ENCODE assay signal across 15 cellular contexts in the genomic region with DNA sequence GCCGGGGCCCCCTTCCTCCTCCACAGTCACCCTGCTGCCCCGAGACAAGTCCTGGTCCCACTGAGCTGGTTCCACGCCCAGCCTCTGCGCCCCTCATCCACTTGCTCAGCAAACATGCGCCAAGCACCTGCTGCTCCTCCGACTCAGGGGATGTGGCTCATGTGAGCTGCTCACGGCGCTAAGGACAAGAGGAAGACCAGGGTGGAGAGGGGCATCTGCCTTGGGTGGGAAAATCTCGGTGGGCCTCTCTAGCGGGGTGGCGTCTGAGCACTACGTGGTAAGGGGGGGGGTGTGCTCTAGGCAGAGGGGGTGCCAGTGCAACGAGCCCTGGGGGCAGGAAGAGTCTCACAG. TPM values are rescaled to one million over a fixed set of nuclear protein-coding genes. Genes with fewer than 3 reads are reported as not detected.
DNase-seq lines count a peak whose midpoint lies in the region; ATAC-seq and TF ChIP-seq lines count a peak whose summit lies in the region.
"Had no signal": no experiment of that assay in that cellular context is flagged by ENCODE, and none has a peak within 500 bp of the region (broad histone marks: within the 10 kb centered on the region; RNA-seq: fewer than 3 reads in every experiment).

No MANE protein-coding gene starts in this region.

- no peak overlapping the region for H3K27ac Mint-ChIP-seq in activated CD8-positive, alpha-beta T cell treated with anti-CD3 and anti-CD28 coated beads for 36 hours
- H3K27ac Mint-ChIP-seq: activated naive CD4-positive, alpha-beta T cell treated with anti-CD3 and anti-CD28 coated beads for 36 hours had no signal

- no peak overlapping the region for H3K4me3 ChIP-seq in mammary epithelial cell (replicated peaks in 1 of 3; ENCODE audit: insufficient read depth in 1 of 3, low read depth in 2 of 3, low read length in 3 of 3)
- no peak overlapping the region for H3K4me3 ChIP-seq in mesendoderm (ENCODE audit: low read length)
- H3K4me3 ChIP-seq in upper lobe of left lung, result peak overlapping the region in 1 of 4 donors; percentile 3
- H3K4me3 ChIP-seq: right lobe of liver had no signal

- TF ChIP-seq POLR2A in upper lobe of left lung (IDR thresholded peaks at IDR 0.05), result no peak

- TF ChIP-seq CTCF in mammary epithelial cell (conservative IDR thresholded peaks at IDR 0.05 in 1 of 2, IDR thresholded peaks at IDR 0.05 in 1 of 2; ENCODE audit: extremely low read depth in 1 of 2, insufficient read depth in 1 of 2, low read depth in 1 of 2, low read length in 2 of 2) (no peak), upper lobe of left lung (IDR thresholded peaks at IDR 0.05) (no peak), GM13977 (IDR thresholded peaks at IDR 0.05; ENCODE audit: extremely low read depth, insufficient read depth, missing control alignments) (no peak)
- TF ChIP-seq CTCF in activated CD8-positive, alpha-beta T cell treated with anti-CD3 and anti-CD28 coated beads for 36 hours (IDR thresholded peaks at IDR 0.05), result no peak

- peak overlapping the region; percentile 65 for H2AK5ac ChIP-seq in mesendoderm (ENCODE audit: low read length)

- no peak for ATAC-seq in upper lobe of left lung (ENCODE audit: low FRiP score in 2 of 2)
- ATAC-seq in activated CD8-positive, alpha-beta T cell treated with anti-CD3 and anti-CD28 coated beads for 36 hours, result no peak

- H4K8ac ChIP-seq in mesendoderm (ENCODE audit: low read depth, low read length), result no peak overlapping the region

- no peak overlapping the region for H2BK15ac ChIP-seq in mesendoderm (replicated peaks; ENCODE audit: low read depth)

- 67% methylated on average over 9 of the region's 13 CpGs for WGBS in mammary epithelial cell (ENCODE audit: low coverage, missing lambda C conversion rate)
- no CpG with 5 or more reads among the region's 13 CpGs for WGBS in mesendoderm (ENCODE audit: extremely low coverage, insufficient coverage, low lambda C conversion rate)
- 74 to 75% methylated on average over 10 to 13 of the region's 13 CpGs for WGBS in upper lobe of left lung, 2 donors

- H3K9me3 ChIP-seq in mammary epithelial cell (replicated peaks; ENCODE audit: insufficient read depth, low read length) (no peaks in the 10 kb centered on the region), upper lobe of left lung (no peaks in the 10 kb centered on the region)
- H3K9me3 ChIP-seq: right lobe of liver had no signal

- no peak overlapping the region for H3K23ac ChIP-seq in mesendoderm (ENCODE audit: low read length)

- H3K9ac ChIP-seq in mammary epithelial cell (ENCODE audit: insufficient read depth, low read length) (no peak overlapping the region), mesendoderm (ENCODE audit: low read length) (peak overlapping the region; percentile 48)

- H4K5ac ChIP-seq in mesendoderm (ENCODE audit: low read length), result no peak overlapping the region

- peaks cover 11% of the 10 kb centered on the region for H3K79me1 ChIP-seq in mesendoderm (ENCODE audit: low read length)

- H3K27me3 ChIP-seq in mammary epithelial cell (ENCODE audit: insufficient read depth, low read length) (no peaks in the 10 kb centered on the region), mesendoderm (ENCODE audit: insufficient read depth, low read length, poor library complexity) (no peaks in the 10 kb centered on the region), upper lobe of left lung (peaks cover 0 to 16% (median 2%) of the 10 kb centered on the region in 4 donors)
- H3K27me3 ChIP-seq: right lobe of liver had no signal

- TF ChIP-seq RAD21 in Ishikawa (IDR thresholded peaks at IDR 0.05; ENCODE audit: low read depth), result no peak

- H3K36me3 ChIP-seq in mammary epithelial cell (ENCODE audit: insufficient read depth, low read length) (no peaks in the 10 kb centered on the region), mesendoderm (ENCODE audit: control insufficient read depth, insufficient read depth, low read length) (no peaks in the 10 kb centered on the region), upper lobe of left lung (peaks cover 0 to 10% (median 0%) of the 10 kb centered on the region in 4 donors)
- H3K36me3 ChIP-seq: right lobe of liver had no signal

- H3K27ac ChIP-seq in mammary epithelial cell (ENCODE audit: insufficient read depth, low read depth, low read length) (no peak overlapping the region), mesendoderm (ENCODE audit: low read depth, low read length) (peak overlapping the region; percentile 6), upper lobe of left lung (peak overlapping the region; percentile 92 to 98 (median 95))

- POLR2A ChIA-PET in activated CD8-positive, alpha-beta T cell treated with anti-CD3 and anti-CD28 coated beads for 36 hours (lab: Charles Lee), result no interaction called here

- in situ Hi-C loops in mammary epithelial cell (cut with MboI; ENCODE audit: low sequenced_read_pairs in 2 of 2), result no loop called here
- in situ Hi-C loops in GM13977 (cut with MboI; ENCODE audit: low pct_unique_long_range_greater_than_20kb, low sequenced_read_pairs, unreplicated experiment), result no loop called here

- peak overlapping the region; percentile 54 for H3K56ac ChIP-seq in mesendoderm (ENCODE audit: low read length)

- H3K18ac ChIP-seq in mesendoderm (ENCODE audit: low read length), result no peak overlapping the region

- H3K27me3 Mint-ChIP-seq in activated CD8-positive, alpha-beta T cell treated with anti-CD3 and anti-CD28 coated beads for 36 hours, result peaks cover 8% of the 10 kb centered on the region

- peak overlapping the region; percentile 35 for H3K4me2 ChIP-seq in mammary epithelial cell (ENCODE audit: insufficient read depth, low read depth, low read length)
- no peak overlapping the region for H3K4me2 ChIP-seq in mesendoderm (ENCODE audit: low read length)

- BruUV-seq in mammary epithelial cell (replicated peaks; lab: Mats Ljungman, UMichigan), result no TSS peak

- no peaks in the 10 kb centered on the region for H3K36me3 Mint-ChIP-seq in activated CD8-positive, alpha-beta T cell treated with anti-CD3 and anti-CD28 coated beads for 36 hours (ENCODE audit: low read depth)

- CTCF ChIA-PET in mammary epithelial cell (lab: Charles Lee; ENCODE audit: low non-redundant PET), result no interaction called here
- CTCF ChIA-PET in activated CD8-positive, alpha-beta T cell treated with anti-CD3 and anti-CD28 coated beads for 36 hours (lab: Charles Lee), result no interaction called here

- no peak overlapping the region for H2BK120ac ChIP-seq in mesendoderm (ENCODE audit: low read depth, low read length)

- intact Hi-C loops in mammary epithelial cell (cut with micrococcal nuclease), result no loop called here
- intact Hi-C loops in activated CD8-positive, alpha-beta T cell treated with anti-CD3 and anti-CD28 coated beads for 36 hours (cut with micrococcal nuclease), result no loop called here

- H3K9me3 Mint-ChIP-seq in activated CD8-positive, alpha-beta T cell treated with anti-CD3 and anti-CD28 coated beads for 36 hours, result no peaks in the 10 kb centered on the region
- H3K9me3 Mint-ChIP-seq: activated naive CD4-positive, alpha-beta T cell treated with anti-CD3 and anti-CD28 coated beads for 36 hours had no signal

- no peak overlapping the region for H3K4ac ChIP-seq in mesendoderm (ENCODE audit: low read depth, low read length)

- H3K79me2 ChIP-seq in mammary epithelial cell (ENCODE audit: insufficient read depth, low read length), result peaks cover 89% of the 10 kb centered on the region
- H3K79me2 ChIP-seq in mesendoderm (ENCODE audit: control insufficient read depth, insufficient read depth, low read length), result peaks cover 38% of the 10 kb centered on the region

- no peak for TF ChIP-seq EP300 in Ishikawa (IDR thresholded peaks at IDR 0.05; ENCODE audit: borderline replicate concordance)
- no peak for TF ChIP-seq EP300 in upper lobe of left lung (IDR thresholded peaks at IDR 0.05)

- no peak for DNase-seq in mammary epithelial cell
- DNase-seq in mesendoderm, result no peak
- no peak for DNase-seq in upper lobe of left lung
- DNase-seq in amniotic stem cell (lab: John Stamatoyannopoulos, UW), result no peak
- DNase-seq in activated CD8-positive, alpha-beta T cell treated with anti-CD3 and anti-CD28 coated beads for 36 hours, result no peak
- no peak for DNase-seq in GM13977 (ENCODE audit: low spot score)
- DNase-seq: activated naive CD4-positive, alpha-beta T cell treated with anti-CD3 and anti-CD28 coated beads for 36 hours; GDM1; NCI-H1105; NCI-H510A treated with DMSO at 0.1 percent for 48 hours; SHP77; stimulated activated CD4-positive, alpha-beta T cell treated with anti-CD3 and anti-CD28 coated beads, Interleukin-4, amount 100 ng/mL, for 4 hours; stimulated activated naive CD4-positive, alpha-beta T cell had no signal

- H3K4me3 Mint-ChIP-seq in activated CD8-positive, alpha-beta T cell treated with anti-CD3 and anti-CD28 coated beads for 36 hours, result no peak overlapping the region
- H3K4me3 Mint-ChIP-seq: activated naive CD4-positive, alpha-beta T cell treated with anti-CD3 and anti-CD28 coated beads for 36 hours had no signal

- no peak overlapping the region for H2AFZ ChIP-seq in mammary epithelial cell (ENCODE audit: low read depth, low read length)

- H3K4me1 ChIP-seq in mammary epithelial cell (ENCODE audit: insufficient read depth, low read length) (peaks cover 76% of the 10 kb centered on the region), mesendoderm (ENCODE audit: control insufficient read depth, low read depth, low read length) (peaks cover 12% of the 10 kb centered on the region), upper lobe of left lung (peaks cover 75 to 94% (median 88%) of the 10 kb centered on the region in 4 donors)

- no peaks in the 10 kb centered on the region for H4K20me1 ChIP-seq in mammary epithelial cell (ENCODE audit: insufficient read depth, low read length)

- H2BK5ac ChIP-seq in mesendoderm (ENCODE audit: low read length), result no peak overlapping the region

- H3K4me1 Mint-ChIP-seq in activated CD8-positive, alpha-beta T cell treated with anti-CD3 and anti-CD28 coated beads for 36 hours (ENCODE audit: low read depth), result no peaks in the 10 kb centered on the region

- dilution Hi-C loops in mammary epithelial cell (cut with HindIII; ENCODE audit: low sequenced_read_pairs), result loop anchor here (5.0 kb wide), 1 partner anchor 35 kb away; no protein-coding TSS in a partner anchor

RNA-seq across cellular contexts. Expression of a gene that starts 4.5 kb away (rescaled TPM):
- 100 to 1,000 TPM in 1 of 2 donors, 10 to 100 TPM in 1; 71.3 to 220 TPM for total RNA-seq in mammary epithelial cell
- polyA plus RNA-seq in mammary epithelial cell, result 9.7 TPM
- 19.0 TPM for polyA minus RNA-seq in mammary epithelial cell
- 39.1 TPM for polyA plus RNA-seq in mesendoderm (2013, experiment 1 of 2)
- 37.2 TPM for polyA plus RNA-seq in mesendoderm (2013, experiment 2 of 2)
- total RNA-seq in upper lobe of left lung, result 1,000 to 10,000 TPM in 1 of 6 donors, 100 to 1,000 TPM in 5; 176 to 1,019 (median 307) TPM
- under 1 TPM; 0.25 to 0.76 TPM for total RNA-seq in activated CD8-positive, alpha-beta T cell treated with anti-CD3 and anti-CD28 coated beads for 36 hours

RNA-seq across cellular contexts. Expression of a gene that starts 24.3 kb away (rescaled TPM):
- total RNA-seq in mammary epithelial cell, result 1,000 to 10,000 TPM in 1 of 2 donors, 100 to 1,000 TPM in 1; 894 to 1,553 TPM
- 3,470 TPM for polyA plus RNA-seq in mammary epithelial cell
- 261 TPM for polyA minus RNA-seq in mammary epithelial cell
- polyA plus RNA-seq in mesendoderm (2013, experiment 1 of 2), result 3,271 TPM
- 3,207 TPM for polyA plus RNA-seq in mesendoderm (2013, experiment 2 of 2)
- 1,000 to 10,000 TPM in 3 of 6 donors, 100 to 1,000 TPM in 2, 10 to 100 TPM in 1; 94.6 to 1,381 (median 998) TPM for total RNA-seq in upper lobe of left lung
- 1,000 to 10,000 TPM; 2,670 to 2,760 TPM for total RNA-seq in activated CD8-positive, alpha-beta T cell treated with anti-CD3 and anti-CD28 coated beads for 36 hours

RNA-seq across cellular contexts. Expression of a gene that starts 44.5 kb away (rescaled TPM):
- 1 to 10 TPM; 2.3 to 4.4 TPM for total RNA-seq in mammary epithelial cell
- 4.7 TPM for polyA plus RNA-seq in mammary epithelial cell
- 12.8 TPM for polyA minus RNA-seq in mammary epithelial cell
- 4.4 TPM for polyA plus RNA-seq in mesendoderm (2013, experiment 1 of 2)
- 4.3 TPM for polyA plus RNA-seq in mesendoderm (2013, experiment 2 of 2)
- 1 to 10 TPM; 2.2 to 5.2 (median 4.0) TPM for total RNA-seq in upper lobe of left lung
- 1 to 10 TPM; 3.2 to 4.5 TPM for total RNA-seq in activated CD8-positive, alpha-beta T cell treated with anti-CD3 and anti-CD28 coated beads for 36 hours

RNA-seq across cellular contexts. Expression of a gene that starts 59.8 kb away (rescaled TPM):
- total RNA-seq in mammary epithelial cell, result 100 to 1,000 TPM; 139 to 140 TPM
- 133 TPM for polyA plus RNA-seq in mammary epithelial cell
- 64.7 TPM for polyA minus RNA-seq in mammary epithelial cell
- polyA plus RNA-seq in mesendoderm (2013, experiment 1 of 2), result 166 TPM
- polyA plus RNA-seq in mesendoderm (2013, experiment 2 of 2), result 164 TPM
- 100 to 1,000 TPM in 2 of 6 donors, 10 to 100 TPM in 4; 57.6 to 158 (median 91.6) TPM for total RNA-seq in upper lobe of left lung
- total RNA-seq in activated CD8-positive, alpha-beta T cell treated with anti-CD3 and anti-CD28 coated beads for 36 hours, result 100 to 1,000 TPM; 110 to 115 TPM

Comparison
In these comparisons a context has a peak if more than half of its experiments do, and no peak if none do; other contexts are left out.
1. RNA of a gene that starts 4.5 kb away (total RNA-seq): 176 to 1,019 TPM in upper lobe of left lung and 71.3 to 220 TPM in mammary epithelial cell; 0.25 to 0.76 TPM in activated CD8-positive, alpha-beta T cell treated with anti-CD3 and anti-CD28 coated beads for 36 hours; every median in the first group is over 10 times any median in the second.